Comparison of ENCODE assay signal across 19 cellular contexts in genomic region chr10:97053285-97053684, GRCh38.
DNase-seq lines count a peak whose midpoint lies in the region; TF ChIP-seq lines count a peak whose summit lies in the region.
"Had no signal": no experiment of that assay in that cellular context is flagged by ENCODE, and none has a peak within 500 bp of the region (broad histone marks: within the 10 kb centered on the region; RNA-seq: fewer than 3 reads in every experiment).

No MANE protein-coding gene starts in this region.

- no peak overlapping the region for H3K27ac ChIP-seq in endodermal cell (ENCODE audit: low read depth, low read length)
- H3K27ac ChIP-seq: PC-9, SJCRH30 had no signal

- no peaks in the 10 kb centered on the region for H3K4me1 ChIP-seq in endodermal cell (ENCODE audit: control insufficient read depth, insufficient read depth, low read length)
- H3K4me1 ChIP-seq: HAP-1, SJCRH30 had no signal

- TF ChIP-seq CTCF in endodermal cell (conservative IDR thresholded peaks at IDR 0.05) (no peak), type B pancreatic cell (conservative IDR thresholded peaks at IDR 0.05) (no peak)

- WGBS in endodermal cell (ENCODE audit: insufficient coverage in 1 of 2, insufficient read length in 1 of 2), 2 experiments: 70 to 100% methylated on average over 1 of the region's 2 CpGs

- no peak overlapping the region for H3K9ac ChIP-seq in endodermal cell (ENCODE audit: extremely low read depth, low read length, poor library complexity, severe bottlenecking)

- no peaks in the 10 kb centered on the region for H3K27me3 ChIP-seq in endodermal cell (ENCODE audit: control insufficient read depth, insufficient read depth, low read length, poor library complexity, severe bottlenecking)
- H3K27me3 ChIP-seq: SJCRH30 had no signal

- H3K4me1 Mint-ChIP-seq in endodermal cell (no peaks in the 10 kb centered on the region), type B pancreatic cell (ENCODE audit: unreplicated experiment) (no peaks in the 10 kb centered on the region)
- H3K4me1 Mint-ChIP-seq: CD4-positive, alpha-beta memory T cell had no signal

- no peaks in the 10 kb centered on the region for H3K27me3 Mint-ChIP-seq in endodermal cell (ENCODE audit: insufficient read depth)
- H3K27me3 Mint-ChIP-seq in type B pancreatic cell: no peaks in the 10 kb centered on the region

- H3K36me3 Mint-ChIP-seq in endodermal cell (ENCODE audit: low read depth) (no peaks in the 10 kb centered on the region), type B pancreatic cell (peaks cover 4% of the 10 kb centered on the region)
- H3K36me3 Mint-ChIP-seq: CD4-positive, alpha-beta memory T cell had no signal

- H3K4me3 Mint-ChIP-seq in endodermal cell: no peak overlapping the region
- no peak overlapping the region for H3K4me3 Mint-ChIP-seq in type B pancreatic cell
- H3K4me3 Mint-ChIP-seq: CD4-positive, alpha-beta memory T cell; T-helper 2 cell treated with Interferon-gamma antibody and Interleukin-4, amounts not matched to agents 5 μg/mL and 100 μg/mL, for 36 hours had no signal

- no peak overlapping the region for H3K4me3 ChIP-seq in endodermal cell (ENCODE audit: low read length)
- H3K4me3 ChIP-seq: HAP-1, PC-9, SJCRH30 had no signal

- H3K9me3 ChIP-seq in endodermal cell (ENCODE audit: control insufficient read depth, low read length): no peaks in the 10 kb centered on the region
- H3K9me3 ChIP-seq: HAP-1, SJCRH30 had no signal

- no peaks in the 10 kb centered on the region for H3K36me3 ChIP-seq in endodermal cell (ENCODE audit: control insufficient read depth, insufficient read depth, low read length)
- H3K36me3 ChIP-seq: HAP-1, SJCRH30 had no signal

- DNase-seq in D341Med (ENCODE audit: low spot score): peak; percentile 52
- DNase-seq in NCI-H1105 treated with DMSO at 0.1 percent for 48 hours (lab: John Stamatoyannopoulos, UW): peak; percentile 74
- peak; percentile 90 to 91 for DNase-seq in NCI-H526 (lab: John Stamatoyannopoulos, UW)
- DNase-seq in endodermal cell: peak; percentile 23
- no peak for DNase-seq in cortex of kidney (lab: John Stamatoyannopoulos, UW)
- no peak for DNase-seq in NCI-H1694 treated with DMSO at 0.1 percent for 48 hours (lab: John Stamatoyannopoulos, UW)
- DNase-seq in type B pancreatic cell (ENCODE audit: extremely low spot score, unreplicated experiment): no peak
- DNase-seq: CD4-positive, alpha-beta memory T cell; GF-D8; IMR-90; Kasumi-1; MM.1S; NCI-H146; NCI-H524; SJCRH30; SW 1271 had no signal

- peaks cover 6% of the 10 kb centered on the region for H3K9me3 Mint-ChIP-seq in endodermal cell
- H3K9me3 Mint-ChIP-seq in type B pancreatic cell: no peaks in the 10 kb centered on the region

- no peak overlapping the region for H3K27ac Mint-ChIP-seq in endodermal cell
- no peak overlapping the region for H3K27ac Mint-ChIP-seq in type B pancreatic cell
- H3K27ac Mint-ChIP-seq: CD4-positive, alpha-beta memory T cell; T-helper 2 cell treated with Interferon-gamma antibody and Interleukin-4, amounts not matched to agents 5 μg/mL and 100 μg/mL, for 36 hours had no signal

Comparison
In these comparisons a context has a peak if more than half of its experiments do, and no peak if none do; other contexts are left out.
1. DNase-seq: peak in D341Med (single experiment), NCI-H1105 treated with DMSO at 0.1 percent for 48 hours (single experiment), NCI-H526 (2 of 2) and endodermal cell (single experiment); none in cortex of kidney (single experiment), NCI-H1694 treated with DMSO at 0.1 percent for 48 hours (single experiment) and type B pancreatic cell (single experiment).